In the genomic region with DNA sequence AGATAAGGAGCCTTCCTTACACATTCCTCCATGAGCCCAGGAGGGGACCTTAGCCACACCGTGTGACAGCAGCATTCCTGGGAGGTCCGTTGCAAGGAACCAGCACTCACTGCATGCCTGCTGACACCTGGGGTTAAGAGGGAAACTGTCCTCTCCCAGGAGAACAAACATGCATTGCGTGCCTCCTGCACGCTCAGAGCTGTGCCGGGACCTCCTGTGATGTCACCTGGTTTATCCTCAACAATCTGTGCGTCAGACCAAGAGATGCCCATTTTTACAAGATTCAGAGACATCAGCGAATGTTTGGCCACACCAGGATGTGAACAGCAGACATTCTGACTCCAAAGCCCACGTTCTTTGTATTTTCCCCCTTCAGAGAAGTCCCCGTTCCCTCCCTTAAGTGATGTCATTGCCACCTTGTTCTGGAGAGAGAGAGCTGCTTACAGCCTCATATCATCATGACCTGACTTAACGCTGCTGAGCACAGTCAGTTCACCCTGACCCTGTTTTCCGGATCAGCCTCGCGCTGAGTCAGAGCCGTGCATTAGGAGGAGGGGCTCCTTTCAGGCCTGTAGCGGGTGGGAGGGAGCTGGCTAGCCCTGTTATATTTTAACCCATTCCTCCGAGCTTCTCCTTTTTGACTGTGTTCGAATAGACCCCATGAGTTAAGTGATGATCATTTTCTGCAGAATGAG, we compare ENCODE assay signal across 8 cellular contexts. TPM values are rescaled to one million over a fixed set of nuclear protein-coding genes. Genes with fewer than 3 reads are reported as not detected.
DNase-seq lines count a peak whose midpoint lies in the region; ATAC-seq, FAIRE-seq and TF ChIP-seq lines count a peak whose summit lies in the region.

No MANE protein-coding gene starts in this region.

- H3K36me3 Mint-ChIP-seq in activated CD4-positive, alpha-beta T cell treated with anti-CD3 and anti-CD28 coated beads for 36 hours (ENCODE audit: low read depth), result peaks cover 13% of the 10 kb centered on the region
- peaks cover 0 to 6% (median 0%) of the 10 kb centered on the region in 3 donors for H3K36me3 Mint-ChIP-seq in naive thymus-derived CD8-positive, alpha-beta T cell

- no peaks in the 10 kb centered on the region for H3K9me3 Mint-ChIP-seq in activated CD4-positive, alpha-beta T cell treated with anti-CD3 and anti-CD28 coated beads for 36 hours (ENCODE audit: low read depth)
- no peaks in the 10 kb centered on the region for H3K9me3 Mint-ChIP-seq in naive thymus-derived CD8-positive, alpha-beta T cell

- peak; percentile 69 for DNase-seq in activated CD4-positive, alpha-beta T cell treated with anti-CD3 and anti-CD28 coated beads for 36 hours
- no peak for DNase-seq in activated CD4-positive, alpha-beta T cell treated with anti-CD3 and anti-CD28 coated beads for 1 hour
- DNase-seq in RCC 7860 (ENCODE audit: low spot score) (peak; percentile 83), coronary artery (ENCODE audit: low spot score) (no peak), DMS79 (lab: John Stamatoyannopoulos, UW) (no peak), NCI-H2081 (lab: John Stamatoyannopoulos, UW) (no peak), DMS153 (lab: John Stamatoyannopoulos, UW) (no peak)
- DNase-seq in naive thymus-derived CD8-positive, alpha-beta T cell, result no peak

- peak overlapping the region; percentile 29 to 37 for H3K27ac ChIP-seq in coronary artery

- peak; percentile 98 for ATAC-seq in activated CD4-positive, alpha-beta T cell treated with anti-CD3 and anti-CD28 coated beads for 36 hours
- ATAC-seq in naive thymus-derived CD8-positive, alpha-beta T cell, result peak; percentile 25 to 46

- intact Hi-C loops in activated CD4-positive, alpha-beta T cell treated with anti-CD3 and anti-CD28 coated beads for 36 hours (cut with DNase I, micrococcal nuclease), result no loop called here

- TF ChIP-seq CTCF in coronary artery (IDR thresholded peaks at IDR 0.05), result no peak

- POLR2A ChIA-PET in activated CD4-positive, alpha-beta T cell treated with anti-CD3 and anti-CD28 coated beads for 36 hours (lab: Charles Lee), result no interaction called here
- POLR2A ChIA-PET in naive thymus-derived CD8-positive, alpha-beta T cell (lab: Charles Lee), result no interaction called here

- peaks cover 10% of the 10 kb centered on the region for H3K4me1 Mint-ChIP-seq in activated CD4-positive, alpha-beta T cell treated with anti-CD3 and anti-CD28 coated beads for 36 hours
- H3K4me1 Mint-ChIP-seq in naive thymus-derived CD8-positive, alpha-beta T cell, result peaks cover 1 to 12% (median 6%) of the 10 kb centered on the region in 4 donors

- H3K27me3 Mint-ChIP-seq in activated CD4-positive, alpha-beta T cell treated with anti-CD3 and anti-CD28 coated beads for 36 hours, result no peaks in the 10 kb centered on the region
- no peaks in the 10 kb centered on the region for H3K27me3 Mint-ChIP-seq in naive thymus-derived CD8-positive, alpha-beta T cell

- H3K4me3 Mint-ChIP-seq in activated CD4-positive, alpha-beta T cell treated with anti-CD3 and anti-CD28 coated beads for 36 hours, result no peak overlapping the region
- no peak overlapping the region for H3K4me3 Mint-ChIP-seq in naive thymus-derived CD8-positive, alpha-beta T cell

- H3K27ac Mint-ChIP-seq in activated CD4-positive, alpha-beta T cell treated with anti-CD3 and anti-CD28 coated beads for 36 hours, result peak overlapping the region; percentile 71
- peak overlapping the region in 8 of 10 donors; percentile 22 to 85 (median 72) for H3K27ac Mint-ChIP-seq in naive thymus-derived CD8-positive, alpha-beta T cell

- CTCF ChIA-PET in activated CD4-positive, alpha-beta T cell treated with anti-CD3 and anti-CD28 coated beads for 36 hours (lab: Charles Lee), result no interaction called here

- H3K4me3 ChIP-seq in coronary artery, result no peak overlapping the region

- FAIRE-seq in RCC 7860 (lab: Jason Lieb, UNC), result peak; percentile 74

RNA-seq across cellular contexts. Expression of a gene that starts 36.2 kb away (rescaled TPM):
- 10 to 100 TPM in 1 of 2 experiments, 1 to 10 TPM in 1; 8.8 to 11.7 TPM for total RNA-seq in activated CD4-positive, alpha-beta T cell treated with anti-CD3 and anti-CD28 coated beads for 36 hours
- 10 to 100 TPM; 13.3 to 14.4 TPM for total RNA-seq in naive thymus-derived CD8-positive, alpha-beta T cell
- 1 to 10 TPM; 2.1 to 2.5 (median 2.4) TPM for polyA plus RNA-seq in naive thymus-derived CD8-positive, alpha-beta T cell

RNA-seq across cellular contexts. Expression of a gene that starts 44.8 kb away (rescaled TPM):
- 100 to 1,000 TPM in 1 of 2 experiments, 10 to 100 TPM in 1; 100.0 to 105 TPM for total RNA-seq in activated CD4-positive, alpha-beta T cell treated with anti-CD3 and anti-CD28 coated beads for 36 hours
- total RNA-seq in naive thymus-derived CD8-positive, alpha-beta T cell, result 100 to 1,000 TPM; 176 to 178 TPM
- polyA plus RNA-seq in naive thymus-derived CD8-positive, alpha-beta T cell, result 100 to 1,000 TPM in 1 of 3 donors, 10 to 100 TPM in 2; 79.9 to 101 (median 80.1) TPM

RNA-seq across cellular contexts. Expression of a gene that starts 55.1 kb away (rescaled TPM):
- total RNA-seq in activated CD4-positive, alpha-beta T cell treated with anti-CD3 and anti-CD28 coated beads for 36 hours, result 10 to 100 TPM; 13.7 to 14.0 TPM
- total RNA-seq in naive thymus-derived CD8-positive, alpha-beta T cell, result 10 to 100 TPM; 92.8 to 93.8 TPM
- 1 to 10 TPM in 2 of 3 donors, under 1 TPM in 1; 0.98 to 3.7 (median 2.8) TPM for polyA plus RNA-seq in naive thymus-derived CD8-positive, alpha-beta T cell

Comparison
In these comparisons a context has a peak if more than half of its experiments do, and no peak if none do; other contexts are left out.
1. DNase-seq: peak in activated CD4-positive, alpha-beta T cell treated with anti-CD3 and anti-CD28 coated beads for 36 hours (single experiment) and RCC 7860 (single experiment); none in activated CD4-positive, alpha-beta T cell treated with anti-CD3 and anti-CD28 coated beads for 1 hour (single experiment), coronary artery (single experiment), naive thymus-derived CD8-positive, alpha-beta T cell (0 of 10), DMS79 (single experiment), NCI-H2081 (0 of 2) and DMS153 (single experiment).
2. RNA of a gene that starts 55.1 kb away (total RNA-seq): 92.8 to 93.8 TPM in naive thymus-derived CD8-positive, alpha-beta T cell; 13.7 to 14.0 TPM in activated CD4-positive, alpha-beta T cell treated with anti-CD3 and anti-CD28 coated beads for 36 hours; every median in the first group is over 4 times any median in the second.